In the genomic region with DNA sequence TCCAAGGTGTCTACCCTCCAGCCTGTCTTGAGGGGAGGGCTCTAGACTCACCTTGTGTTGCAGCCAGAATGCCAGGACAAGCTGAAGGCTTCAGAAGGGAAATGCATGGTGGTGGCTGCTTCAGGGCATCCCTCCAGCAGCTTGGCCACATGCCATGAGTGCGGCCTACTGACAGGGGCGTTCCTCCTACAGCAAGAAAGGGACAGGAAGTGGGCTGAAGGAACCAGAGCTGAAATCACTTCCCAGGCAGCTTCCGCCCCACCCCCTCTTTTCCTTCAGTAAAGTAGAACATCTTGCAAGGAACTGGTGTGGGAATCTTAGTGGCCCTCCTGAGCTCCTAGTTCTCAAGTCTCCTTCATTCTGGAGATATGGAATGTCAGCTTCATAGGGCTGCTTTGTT, we compare ENCODE assay signal across 30 cellular contexts.
DNase-seq lines count a peak whose midpoint lies in the region; ATAC-seq, FAIRE-seq and TF ChIP-seq lines count a peak whose summit lies in the region.
"Had no signal": no experiment of that assay in that cellular context is flagged by ENCODE, and none has a peak within 500 bp of the region (broad histone marks: within the 10 kb centered on the region; RNA-seq: fewer than 3 reads in every experiment).

No MANE protein-coding gene starts in this region.

- H3K36me3 Mint-ChIP-seq in T-helper 2 cell treated with Interferon-gamma antibody and Interleukin-4, amounts not matched to agents 5 μg/mL and 100 μg/mL, for 36 hours (ENCODE audit: low read depth), result no peaks in the 10 kb centered on the region
- H3K36me3 Mint-ChIP-seq: naive B cell had no signal

- H3K27ac ChIP-seq in right cardiac atrium (ENCODE audit: low read length), result no peak overlapping the region
- H3K27ac ChIP-seq: BLaER1 treated with 17β-estradiol and CSF1 and Interleukin-3, amounts not matched to agents 10 nM and 100 nM; colonic mucosa; gastroesophageal sphincter had no signal

- H3K4me1 Mint-ChIP-seq in T-helper 2 cell treated with Interferon-gamma antibody and Interleukin-4, amounts not matched to agents 5 μg/mL and 100 μg/mL, for 36 hours (ENCODE audit: low read depth), result no peaks in the 10 kb centered on the region
- H3K4me1 Mint-ChIP-seq: naive B cell had no signal

- H3K9me3 Mint-ChIP-seq in T-helper 2 cell treated with Interferon-gamma antibody and Interleukin-4, amounts not matched to agents 5 μg/mL and 100 μg/mL, for 36 hours, result no peaks in the 10 kb centered on the region
- H3K9me3 Mint-ChIP-seq: effector memory CD8-positive, alpha-beta T cell; stimulated activated naive CD8-positive, alpha-beta T cell treated with anti-CD3 and anti-CD28 coated beads, Interleukin-15, Interleukin-2, amounts not matched to agents 100 ng/mL and 50 ng/mL, for 24 hours had no signal

- intact Hi-C loops in right cardiac atrium (cut with DNase I), result no loop called here

- ATAC-seq in right cardiac atrium (peak; percentile 38 to 76), HG02973 (IDR thresholded peaks at IDR 0.05; ENCODE audit: unreplicated experiment) (no peak)
- ATAC-seq: effector memory CD8-positive, alpha-beta T cell; esophagus mucosa; gastroesophageal sphincter had no signal

- WGBS in right cardiac atrium, result 44% methylated on average over 3 of the region's 3 CpGs

- in situ Hi-C loops in astrocyte of the spinal cord (cut with HindIII; ENCODE audit: low sequenced_read_pairs), result no loop called here

- TF ChIP-seq CTCF in astrocyte of the spinal cord (IDR thresholded peaks at IDR 0.05; ENCODE audit: low read depth, low read length), result no peak

- H3K4me3 Mint-ChIP-seq in T-helper 2 cell treated with Interferon-gamma antibody and Interleukin-4, amounts not matched to agents 5 μg/mL and 100 μg/mL, for 36 hours, result no peak overlapping the region
- H3K4me3 Mint-ChIP-seq: effector memory CD8-positive, alpha-beta T cell; naive B cell; stimulated activated naive CD8-positive, alpha-beta T cell treated with anti-CD3 and anti-CD28 coated beads, Interleukin-15, Interleukin-2, amounts not matched to agents 100 ng/mL and 50 ng/mL, for 24 hours had no signal

- no peaks in the 10 kb centered on the region for H3K27me3 Mint-ChIP-seq in T-helper 2 cell treated with Interferon-gamma antibody and Interleukin-4, amounts not matched to agents 5 μg/mL and 100 μg/mL, for 36 hours (ENCODE audit: low read depth)
- H3K27me3 Mint-ChIP-seq: effector memory CD8-positive, alpha-beta T cell; stimulated activated naive CD8-positive, alpha-beta T cell treated with anti-CD3 and anti-CD28 coated beads, Interleukin-15, Interleukin-2, amounts not matched to agents 100 ng/mL and 50 ng/mL, for 24 hours had no signal

- peak; percentile 6 for DNase-seq in stimulated activated CD4-positive, alpha-beta T cell treated with anti-CD3 and anti-CD28 coated beads, Interleukin-15, amount 100 ng/mL, for 24 hours
- no peak for DNase-seq in stimulated activated CD4-positive, alpha-beta T cell treated with anti-CD3 and anti-CD28 coated beads, Interleukin-4, amount 100 ng/mL, for 4 hours
- peak; percentile 4 for DNase-seq in astrocyte of the spinal cord (ENCODE audit: low read depth, low spot score)
- peak; percentile 78 to 89 (median 84) for DNase-seq in right cardiac atrium
- DNase-seq in urothelium cell line (ENCODE audit: low spot score), result peak; percentile 10
- DNase-seq in NCI-H510A (lab: John Stamatoyannopoulos, UW), result no peak
- no peak for DNase-seq in T-helper 2 cell treated with Interferon-gamma antibody and Interleukin-4, amounts not matched to agents 5 μg/mL and 100 μg/mL, for 36 hours (ENCODE audit: low spot score)
- DNase-seq: activated CD4-positive, alpha-beta T cell treated with anti-CD3 and anti-CD28 coated beads, Interleukin-2, amount 50 U/mL, for 4 hours; activated CD4-positive, CD25-positive, alpha-beta regulatory T cell; activated effector memory CD4-positive, alpha-beta T cell treated with anti-CD3 and anti-CD28 coated beads, Interleukin-2, amount 50 U/mL, for 16 hours; activated T-cell treated with anti-CD3 and anti-CD28 coated beads for 4 hours; colonic mucosa; COR-L47; GOT3; kidney glomerular epithelial cell; mesendoderm; naive B cell; NCI-H1048; NCI-H187; NCI-H2227 treated with DMSO at 0.1 percent for 48 hours; NCI-H82; OCI-M1; SHP77; stimulated activated CD4-positive, alpha-beta T cell treated with anti-CD3 and anti-CD28 coated beads, Interleukin-12 subunit alpha, Interleukin-12 subunit beta, amount 100 ng/mL, for 4 hours had no signal

- H3K27me3 ChIP-seq in right cardiac atrium (ENCODE audit: control insufficient read depth, insufficient read depth), result no peaks in the 10 kb centered on the region
- H3K27me3 ChIP-seq: colonic mucosa, gastroesophageal sphincter had no signal

- no peak overlapping the region for H3K27ac Mint-ChIP-seq in T-helper 2 cell treated with Interferon-gamma antibody and Interleukin-4, amounts not matched to agents 5 μg/mL and 100 μg/mL, for 36 hours
- H3K27ac Mint-ChIP-seq: stimulated activated naive CD8-positive, alpha-beta T cell treated with anti-CD3 and anti-CD28 coated beads, Interleukin-15, Interleukin-2, amounts not matched to agents 100 ng/mL and 50 ng/mL, for 24 hours had no signal

- H3K4me1 ChIP-seq in right cardiac atrium (ENCODE audit: control insufficient read depth, insufficient read depth, low read length), result peaks cover 4% of the 10 kb centered on the region
- H3K4me1 ChIP-seq: colonic mucosa, gastroesophageal sphincter had no signal

- no peak for FAIRE-seq in urothelium cell line (lab: Jason Lieb, UNC)

- H3K9me3 ChIP-seq in right cardiac atrium (ENCODE audit: control insufficient read depth, low read length), result no peaks in the 10 kb centered on the region
- H3K9me3 ChIP-seq: colonic mucosa, gastroesophageal sphincter had no signal

- H3K4me3 ChIP-seq in astrocyte of the spinal cord (ENCODE audit: low read depth, low read length) (no peak overlapping the region), right cardiac atrium (ENCODE audit: low read length) (no peak overlapping the region)
- H3K4me3 ChIP-seq: BLaER1 treated with 17β-estradiol and CSF1 and Interleukin-3, amounts not matched to agents 10 nM and 100 nM; colonic mucosa; gastroesophageal sphincter had no signal

Comparison
In these comparisons a context has a peak if more than half of its experiments do, and no peak if none do; other contexts are left out.
1. DNase-seq: peak in stimulated activated CD4-positive, alpha-beta T cell treated with anti-CD3 and anti-CD28 coated beads, Interleukin-15, amount 100 ng/mL, for 24 hours (single experiment), astrocyte of the spinal cord (single experiment), right cardiac atrium (3 of 3) and urothelium cell line (single experiment); none in stimulated activated CD4-positive, alpha-beta T cell treated with anti-CD3 and anti-CD28 coated beads, Interleukin-4, amount 100 ng/mL, for 4 hours (0 of 2), NCI-H510A (single experiment) and T-helper 2 cell treated with Interferon-gamma antibody and Interleukin-4, amounts not matched to agents 5 μg/mL and 100 μg/mL, for 36 hours (single experiment).